9 cellular contexts compared by ENCODE assay signal in the genomic region with DNA sequence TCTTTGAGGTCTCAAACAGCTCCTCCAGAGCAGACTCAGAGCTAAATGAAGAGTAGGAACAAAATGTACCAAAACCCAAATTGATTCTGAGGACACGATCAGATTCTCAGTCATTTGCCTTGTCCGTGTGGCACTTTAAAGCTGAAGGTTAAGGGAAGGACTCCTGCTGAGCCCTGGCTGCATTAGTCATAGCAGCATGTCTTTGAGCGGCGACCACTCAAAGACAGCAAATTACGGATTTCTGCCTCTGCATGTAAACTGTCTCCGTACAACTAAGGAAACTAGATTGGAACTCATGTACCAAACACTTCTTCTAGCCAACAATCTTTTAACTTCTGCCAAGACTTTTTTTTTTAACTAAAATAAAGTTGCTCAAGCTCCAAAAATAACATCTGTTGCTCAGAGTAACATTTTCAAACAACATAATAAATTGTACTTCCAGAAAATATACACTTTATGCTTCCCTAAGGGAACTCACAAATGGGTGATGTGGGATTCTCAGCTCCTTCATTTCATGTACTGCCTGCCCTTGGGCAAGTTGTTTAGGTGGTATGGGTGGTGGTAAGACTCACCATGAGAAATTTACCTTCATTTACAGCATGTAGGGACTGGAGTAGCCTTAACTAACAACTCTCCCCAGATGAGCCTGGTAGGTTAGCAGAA. TPM values are rescaled to one million over a fixed set of nuclear protein-coding genes. Genes with fewer than 3 reads are reported as not detected.
DNase-seq lines count a peak whose midpoint lies in the region; ATAC-seq and TF ChIP-seq lines count a peak whose summit lies in the region.
"Had no signal": no experiment of that assay in that cellular context is flagged by ENCODE, and none has a peak within 500 bp of the region (broad histone marks: within the 10 kb centered on the region; RNA-seq: fewer than 3 reads in every experiment).

No MANE protein-coding gene starts in this region.

- no peak overlapping the region for H2BK15ac ChIP-seq in mesendoderm (replicated peaks; ENCODE audit: low read depth)

- H3K79me2 ChIP-seq in mesendoderm (ENCODE audit: control insufficient read depth, insufficient read depth, low read length) = no peaks in the 10 kb centered on the region

- no peak overlapping the region for H3K4me2 ChIP-seq in mesendoderm (ENCODE audit: low read length)

- H2BK5ac ChIP-seq in mesendoderm (ENCODE audit: low read length) = no peak overlapping the region

- peak overlapping the region; percentile 49 for H3K27ac Mint-ChIP-seq in endodermal cell

- H3K4me3 ChIP-seq in endodermal cell (ENCODE audit: low read length) = no peak overlapping the region
- no peak overlapping the region for H3K4me3 ChIP-seq in mesendoderm (ENCODE audit: low read length)
- peak overlapping the region; percentile 48 for H3K4me3 ChIP-seq in thoracic aorta

- H2AK5ac ChIP-seq in mesendoderm (ENCODE audit: low read length) = no peak overlapping the region

- peaks cover 10% of the 10 kb centered on the region for H3K4me1 ChIP-seq in endodermal cell (ENCODE audit: control insufficient read depth, insufficient read depth, low read length)
- peaks cover 2% of the 10 kb centered on the region for H3K4me1 ChIP-seq in mesendoderm (ENCODE audit: control insufficient read depth, low read depth, low read length)
- H3K4me1 ChIP-seq in thoracic aorta (ENCODE audit: control insufficient read depth in 1 of 2, low read depth in 2 of 2) = peaks cover 25 to 89% of the 10 kb centered on the region in 2 donors

- no peaks in the 10 kb centered on the region for H3K9me3 ChIP-seq in endodermal cell (ENCODE audit: control insufficient read depth, low read length)
- no peaks in the 10 kb centered on the region for H3K9me3 ChIP-seq in thoracic aorta

- no peak overlapping the region for H4K5ac ChIP-seq in mesendoderm (ENCODE audit: low read length)

- peaks cover 23% of the 10 kb centered on the region for H3K4me1 Mint-ChIP-seq in endodermal cell

- peak; percentile 55 for DNase-seq in NCI-H69 (lab: John Stamatoyannopoulos, UW)
- DNase-seq in endodermal cell = peak; percentile 76
- peak; percentile 66 for DNase-seq in mesendoderm
- no peak for DNase-seq in thoracic aorta (ENCODE audit: low spot score)
- no peak for DNase-seq in activated CD4-positive, CD25-positive, alpha-beta regulatory T cell (lab: John Stamatoyannopoulos, UW)
- DNase-seq in LoVo (ENCODE audit: low spot score) = no peak
- DNase-seq: T-helper 9 cell had no signal

- no peak overlapping the region for H3K56ac ChIP-seq in mesendoderm (ENCODE audit: low read length)

- H3K9ac ChIP-seq in endodermal cell (ENCODE audit: extremely low read depth, low read length, poor library complexity, severe bottlenecking) = no peak overlapping the region
- no peak overlapping the region for H3K9ac ChIP-seq in mesendoderm (ENCODE audit: low read length)

- no peaks in the 10 kb centered on the region for H3K36me3 ChIP-seq in endodermal cell (ENCODE audit: control insufficient read depth, insufficient read depth, low read length)
- H3K36me3 ChIP-seq in mesendoderm (ENCODE audit: control insufficient read depth, insufficient read depth, low read length) = no peaks in the 10 kb centered on the region
- H3K36me3 ChIP-seq in thoracic aorta = no peaks in the 10 kb centered on the region

- ATAC-seq in thoracic aorta (ENCODE audit: insufficient number of reproducible peaks, low FRiP score, low read depth) (peak; percentile 73), HG03571 (IDR thresholded peaks at IDR 0.05; ENCODE audit: unreplicated experiment) (no peak), HG02610 (IDR thresholded peaks at IDR 0.05; ENCODE audit: unreplicated experiment) (no peak)

- no peak overlapping the region for H3K4me3 Mint-ChIP-seq in endodermal cell

- TF ChIP-seq CTCF in endodermal cell (conservative IDR thresholded peaks at IDR 0.05) (no peak), thoracic aorta (IDR thresholded peaks at IDR 0.05) (no peak)

- no peaks in the 10 kb centered on the region for H3K27me3 Mint-ChIP-seq in endodermal cell (ENCODE audit: insufficient read depth)

- H3K9me3 Mint-ChIP-seq in endodermal cell = no peaks in the 10 kb centered on the region

- no peak overlapping the region for H3K23ac ChIP-seq in mesendoderm (ENCODE audit: low read length)

- H3K36me3 Mint-ChIP-seq in endodermal cell (ENCODE audit: low read depth) = no peaks in the 10 kb centered on the region

- H3K27ac ChIP-seq in endodermal cell (ENCODE audit: low read depth, low read length) = no peak overlapping the region
- no peak overlapping the region for H3K27ac ChIP-seq in mesendoderm (ENCODE audit: low read depth, low read length)
- H3K27ac ChIP-seq in thoracic aorta = peak overlapping the region; percentile 65 to 73

- no peaks in the 10 kb centered on the region for H3K79me1 ChIP-seq in mesendoderm (ENCODE audit: low read length)

- H3K27me3 ChIP-seq in endodermal cell (ENCODE audit: control insufficient read depth, insufficient read depth, low read length, poor library complexity, severe bottlenecking) = no peaks in the 10 kb centered on the region
- H3K27me3 ChIP-seq in mesendoderm (ENCODE audit: insufficient read depth, low read length, poor library complexity) = no peaks in the 10 kb centered on the region
- H3K27me3 ChIP-seq in thoracic aorta (replicated peaks; ENCODE audit: insufficient read depth) = no peaks in the 10 kb centered on the region

- peak overlapping the region; percentile 18 for H3K18ac ChIP-seq in mesendoderm (ENCODE audit: low read length)

- H2BK120ac ChIP-seq in mesendoderm (ENCODE audit: low read depth, low read length) = no peak overlapping the region

- H3K4ac ChIP-seq in mesendoderm (ENCODE audit: low read depth, low read length) = no peak overlapping the region

- WGBS in endodermal cell (ENCODE audit: insufficient coverage in 1 of 2, insufficient read length in 1 of 2), 2 experiments = 42 to 45% methylated on average over 6 of the region's 6 CpGs
- no CpG with 5 or more reads among the region's 6 CpGs for WGBS in mesendoderm (ENCODE audit: extremely low coverage, insufficient coverage, low lambda C conversion rate)

- no peak overlapping the region for H4K8ac ChIP-seq in mesendoderm (ENCODE audit: low read depth, low read length)

RNA-seq across cellular contexts. Expression of a gene that starts 56.1 kb away (rescaled TPM):
- total RNA-seq in endodermal cell (1 to 10 TPM in 1 of 2 donors, under 1 TPM in 1; 0.42 to 1.4 TPM), thoracic aorta (100 to 1,000 TPM in 1 of 2 donors, 10 to 100 TPM in 1; 92.3 to 120 TPM)
- 3.1 TPM for polyA plus RNA-seq in endodermal cell (2013, experiment 1 of 2)
- polyA plus RNA-seq in endodermal cell (2013, experiment 2 of 2) = 2.9 TPM
- 0.98 TPM for polyA plus RNA-seq in mesendoderm (2013, experiment 1 of 2)
- 0.91 TPM for polyA plus RNA-seq in mesendoderm (2013, experiment 2 of 2)

Comparison
In these comparisons a context has a peak if more than half of its experiments do, and no peak if none do; other contexts are left out.
1. DNase-seq: peak in NCI-H69 (single experiment), endodermal cell (single experiment) and mesendoderm (single experiment); none in thoracic aorta (single experiment), activated CD4-positive, CD25-positive, alpha-beta regulatory T cell (0 of 4) and LoVo (single experiment).
2. H3K27ac ChIP-seq: peak in thoracic aorta (2 of 2); none in endodermal cell (single experiment) and mesendoderm (single experiment).
3. RNA of a gene that starts 56.1 kb away (total RNA-seq): 92.3 to 120 TPM in thoracic aorta; 0.42 to 1.4 TPM in endodermal cell; every median in the first group is over 10 times any median in the second.